1 cellular context compared by ENCODE assay signal in genomic region chr1:165444897-165445370, GRCh38.
TF ChIP-seq lines count a peak whose summit lies in the region.

RXRG (minus strand) TSS chr1:165445126; CDS start chr1:165444893, 233 bp downstream.

TF ChIP-seq in GM23338, 12 proteins besides CTCF, POLR2A, EP300 and RAD21 (continued from another document):
- TF ChIP-seq ZNF462 (CRISPR knock-in tag; IDR thresholded peaks at IDR 0.05) (no peak), ZNF114 (CRISPR knock-in tag; IDR thresholded peaks at IDR 0.05) (no peak), STAT1 (IDR thresholded peaks at IDR 0.05; ENCODE audit: unreplicated experiment) (no peak), ZNF331 (CRISPR knock-in tag; IDR thresholded peaks at IDR 0.05; ENCODE audit: low read depth) (peak; percentile 45; the same call in 1 of the 2 replicates)
TF ChIP-seq in GM23338: peak in this region for 2.
